ENCODE assay signal across 1 cellular context in the genomic region with DNA sequence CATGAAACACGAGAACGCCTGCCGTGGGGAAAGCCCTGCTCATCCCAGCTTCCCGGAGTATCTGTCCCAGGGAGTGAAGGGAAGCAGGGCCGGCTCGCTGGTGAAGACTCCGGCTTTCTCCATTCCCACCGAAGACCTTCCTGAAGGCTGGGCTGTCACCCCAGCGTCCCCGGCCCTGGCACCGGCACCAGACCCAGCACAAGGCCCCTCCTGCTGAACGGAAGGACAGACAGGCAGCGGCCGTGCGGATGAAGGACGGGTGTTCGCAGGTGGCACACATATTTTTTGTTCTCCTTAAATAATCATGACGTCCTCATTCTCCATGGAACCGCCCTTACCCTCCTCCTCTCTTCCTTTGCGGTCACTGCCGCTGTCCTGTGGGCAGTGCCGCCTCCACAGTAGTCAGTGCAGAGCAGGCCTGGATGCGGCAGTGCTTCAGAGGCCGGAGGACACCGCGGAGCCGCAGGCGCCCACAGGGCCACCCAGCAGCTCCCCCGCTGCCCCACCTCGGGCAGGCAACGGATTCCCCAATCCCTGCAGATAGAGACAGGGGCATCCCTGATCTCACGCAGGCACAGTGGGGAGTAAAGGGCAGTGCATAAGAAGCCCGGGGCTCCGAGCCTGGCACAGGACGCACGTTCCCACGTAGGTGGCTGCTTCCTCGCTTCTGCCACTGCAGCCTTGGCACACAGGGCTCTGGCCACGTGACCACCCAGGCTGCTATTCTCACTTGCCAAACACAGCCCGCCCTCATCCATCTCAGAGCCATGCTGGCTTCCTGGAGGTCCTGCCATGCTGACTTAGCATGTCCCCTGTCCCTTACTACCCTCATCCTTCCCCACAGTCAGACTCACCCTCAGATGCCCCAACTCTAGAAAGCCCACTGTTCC.
TF ChIP-seq lines count a peak whose summit lies in the region.

No MANE protein-coding gene starts in this region.

TF ChIP-seq in HepG2, 621 proteins besides CTCF, POLR2A, EP300 and RAD21:
- TF ChIP-seq, protein P1, sequence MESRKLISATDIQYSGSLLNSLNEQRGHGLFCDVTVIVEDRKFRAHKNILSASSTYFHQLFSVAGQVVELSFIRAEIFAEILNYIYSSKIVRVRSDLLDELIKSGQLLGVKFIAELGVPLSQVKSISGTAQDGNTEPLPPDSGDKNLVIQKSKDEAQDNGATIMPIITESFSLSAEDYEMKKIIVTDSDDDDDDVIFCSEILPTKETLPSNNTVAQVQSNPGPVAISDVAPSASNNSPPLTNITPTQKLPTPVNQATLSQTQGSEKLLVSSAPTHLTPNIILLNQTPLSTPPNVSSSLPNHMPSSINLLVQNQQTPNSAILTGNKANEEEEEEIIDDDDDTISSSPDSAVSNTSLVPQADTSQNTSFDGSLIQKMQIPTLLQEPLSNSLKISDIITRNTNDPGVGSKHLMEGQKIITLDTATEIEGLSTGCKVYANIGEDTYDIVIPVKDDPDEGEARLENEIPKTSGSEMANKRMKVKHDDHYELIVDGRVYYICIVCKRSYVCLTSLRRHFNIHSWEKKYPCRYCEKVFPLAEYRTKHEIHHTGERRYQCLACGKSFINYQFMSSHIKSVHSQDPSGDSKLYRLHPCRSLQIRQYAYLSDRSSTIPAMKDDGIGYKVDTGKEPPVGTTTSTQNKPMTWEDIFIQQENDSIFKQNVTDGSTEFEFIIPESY (CRISPR knock-in tag; IDR thresholded peaks at IDR 0.05), result 0 out of 2 replicates have a peak, but pooled peaks have one; percentile 41
- TF ChIP-seq ZKSCAN8 (CRISPR knock-in tag; IDR thresholded peaks at IDR 0.05; ENCODE audit: borderline replicate concordance), result no peak
